1 cellular context compared by ENCODE assay signal in the genomic region with DNA sequence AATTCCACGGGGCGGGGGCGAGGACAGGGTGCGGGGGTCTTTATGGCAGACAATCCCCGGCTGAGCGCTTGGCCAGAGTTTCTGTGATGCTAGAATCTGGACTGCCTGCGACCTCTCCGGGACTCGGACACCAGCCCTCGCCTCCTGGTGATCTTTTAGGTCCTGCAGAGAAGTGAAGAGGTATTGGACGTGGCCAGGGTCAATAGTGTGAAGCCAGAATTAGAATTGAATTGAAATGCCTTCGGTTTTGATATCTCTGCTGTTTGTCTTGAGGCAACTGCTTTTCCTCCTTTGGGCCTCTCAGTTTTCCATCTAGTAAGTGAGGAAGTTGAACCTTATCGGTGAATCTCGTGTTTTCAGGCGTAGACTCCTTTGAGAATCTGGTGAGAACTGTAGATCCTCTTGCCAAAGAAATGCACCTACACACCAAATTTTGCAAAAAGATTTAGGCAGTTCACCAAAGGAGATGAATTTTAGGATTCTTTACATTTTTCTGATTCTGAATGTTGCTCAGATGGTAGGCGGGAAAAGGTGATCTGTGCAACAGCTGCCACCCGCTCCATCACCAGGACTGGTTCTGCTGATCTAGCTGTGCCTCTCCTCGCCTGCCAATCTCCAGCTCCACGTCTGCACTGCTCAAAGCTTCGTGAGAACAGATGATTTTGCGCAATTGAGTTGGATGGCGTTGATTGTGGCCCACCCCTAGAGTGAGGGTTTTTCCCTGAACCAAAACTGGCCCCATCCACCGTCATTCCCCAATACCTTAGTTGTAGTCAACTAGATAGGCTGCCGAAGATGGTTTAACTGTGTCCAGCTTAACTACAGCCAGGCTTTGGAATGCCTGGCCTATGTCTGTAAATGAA.
TF ChIP-seq lines count a peak whose summit lies in the region.

No MANE protein-coding gene starts in this region.

TF ChIP-seq in H1, 55 proteins besides CTCF, POLR2A, EP300 and RAD21:
- TF ChIP-seq POLR2AphosphoS5 (IDR thresholded peaks at IDR 0.05; ENCODE audit: low read depth, low read length) (peak; percentile 62; the same call in 1 of the 2 replicates), CTBP2 (IDR thresholded peaks at IDR 0.05; ENCODE audit: borderline replicate concordance, insufficient read depth, insufficient read length, low read length) (no peak), EGR1 (IDR thresholded peaks at IDR 0.05; ENCODE audit: borderline replicate concordance, low read depth, low read length) (no peak), PHF8 (conservative IDR thresholded peaks at IDR 0.05; ENCODE audit: low read depth, low read length) (peak; percentile 22), CHD1 (IDR thresholded peaks at IDR 0.05; ENCODE audit: low read depth, low read length) (peak; percentile 48; the same call in 1 of the 2 replicates)
